In genomic region chr2:188345020-188345419, GRCh38 we compare ENCODE assay signal across 26 cellular contexts. TPM values are rescaled to one million over a fixed set of nuclear protein-coding genes. Genes with fewer than 3 reads are reported as not detected.
DNase-seq lines count a peak whose midpoint lies in the region; ATAC-seq, FAIRE-seq and TF ChIP-seq lines count a peak whose summit lies in the region.
"Had no signal": no experiment of that assay in that cellular context is flagged by ENCODE, and none has a peak within 500 bp of the region (broad histone marks: within the 10 kb centered on the region; RNA-seq: fewer than 3 reads in every experiment).

No MANE protein-coding gene starts in this region.

- no peaks in the 10 kb centered on the region for H3K36me3 ChIP-seq in Loucy (ENCODE audit: insufficient read depth, low read length)
- H3K36me3 ChIP-seq in SK-N-MC (ENCODE audit: insufficient read depth, low read length) = no peaks in the 10 kb centered on the region
- H3K36me3 ChIP-seq in left lung = no peaks in the 10 kb centered on the region
- no peaks in the 10 kb centered on the region for H3K36me3 ChIP-seq in pancreas
- H3K36me3 ChIP-seq: HAP-1 had no signal

- no peaks in the 10 kb centered on the region for H3K9me3 ChIP-seq in Loucy (ENCODE audit: insufficient read depth, low read depth, low read length)
- H3K9me3 ChIP-seq in SK-N-MC (ENCODE audit: low read depth, low read length) = no peaks in the 10 kb centered on the region
- no peaks in the 10 kb centered on the region for H3K9me3 ChIP-seq in left lung
- no peaks in the 10 kb centered on the region for H3K9me3 ChIP-seq in pancreas
- H3K9me3 ChIP-seq: HAP-1 had no signal

- peak overlapping the region; percentile 66 for H2AFZ ChIP-seq in Loucy (ENCODE audit: low read length)

- H3K4me2 ChIP-seq in Loucy (ENCODE audit: low read depth, low read length, poor library complexity, severe bottlenecking) = peak overlapping the region; percentile 45

- no peak for DNase-seq in SK-N-MC (ENCODE audit: low read depth, low spot score)
- DNase-seq in left lung = no peak
- no peak for DNase-seq in pancreas
- no peak for DNase-seq in kidney glomerular epithelial cell (lab: John Stamatoyannopoulos, UW)
- DNase-seq: activated CD4-positive, alpha-beta memory T cell treated with anti-CD3 and anti-CD28 coated beads for 36 hours; activated naive CD4-positive, alpha-beta T cell treated with anti-CD3 and anti-CD28 coated beads, Interleukin-2, amount 10 ng/mL, durations not matched to agents 7 days and 5 days; activated T-cell treated with anti-CD3 and anti-CD28 coated beads for 4 hours; aorta; CD4-positive, alpha-beta memory T cell; DMS79; effector CD4-positive, alpha-beta T cell; erythroblast; NCI-H1930; NCI-H510A; nucleus accumbens; retina; Right ventricle myocardium superior; stimulated activated CD8-positive, alpha-beta memory T cell treated with anti-CD3 and anti-CD28 coated beads, Interleukin-4, amount 100 ng/mL, for 48 hours had no signal

- H3K79me2 ChIP-seq in Loucy (ENCODE audit: insufficient read depth, low read length) = no peaks in the 10 kb centered on the region

- intact Hi-C loops in left lung (cut with DNase I) (no loop called here), pancreas (cut with DNase I) (no loop called here)

- no peaks in the 10 kb centered on the region for H4K20me1 ChIP-seq in Loucy (ENCODE audit: insufficient read depth, low read length, poor library complexity, severe bottlenecking)

- ATAC-seq in GM19395 (IDR thresholded peaks at IDR 0.05; ENCODE audit: unreplicated experiment) (peak; percentile 24), left lung (peak; percentile 42), GM18517 (IDR thresholded peaks at IDR 0.05; ENCODE audit: unreplicated experiment) (no peak), GM21723 (IDR thresholded peaks at IDR 0.05; ENCODE audit: unreplicated experiment) (no peak), pancreas (no peak)

- FAIRE-seq in pancreas (lab: Jason Lieb, UNC) = no peak
- FAIRE-seq: GM12878 had no signal

- H3K4me3 ChIP-seq in Loucy (ENCODE audit: low read length, poor library complexity, severe bottlenecking) = no peak overlapping the region
- peak overlapping the region; percentile 11; the same call in 1 of the 2 replicates for H3K4me3 ChIP-seq in SK-N-MC
- H3K4me3 ChIP-seq in left lung = no peak overlapping the region
- no peak overlapping the region for H3K4me3 ChIP-seq in pancreas
- H3K4me3 ChIP-seq: GM12878, HAP-1 had no signal

- H3K27ac ChIP-seq in SK-N-MC = 0 out of 2 replicates have a peak overlapping the region, but pooled peaks have one; percentile 10
- H3K27ac ChIP-seq in left lung = no peak overlapping the region
- H3K27ac ChIP-seq in pancreas = no peak overlapping the region
- H3K27ac ChIP-seq: HL-60 had no signal

- no peaks in the 10 kb centered on the region for H3F3A ChIP-seq in Loucy (ENCODE audit: low read depth)

- TF ChIP-seq CTCF in Loucy (conservative IDR thresholded peaks at IDR 0.05; ENCODE audit: low read length) (no peak), left lung (IDR thresholded peaks at IDR 0.05) (no peak), pancreas (IDR thresholded peaks at IDR 0.05) (no peak)

- H3K9me2 ChIP-seq in Loucy (replicated peaks; ENCODE audit: low read depth, low read length) = no peaks in the 10 kb centered on the region

- H3K9ac ChIP-seq in Loucy (ENCODE audit: low read depth, low read length, poor library complexity, severe bottlenecking) = peak overlapping the region; percentile 5
- no peak overlapping the region for H3K9ac ChIP-seq in SK-N-MC (ENCODE audit: insufficient read length)

- 69 to 80% methylated on average over 3 of the region's 3 CpGs for WGBS in pancreas, 2 donors

- no peaks in the 10 kb centered on the region for H3K27me3 ChIP-seq in Loucy (ENCODE audit: insufficient read depth, low read length, poor library complexity, severe bottlenecking)
- no peaks in the 10 kb centered on the region for H3K27me3 ChIP-seq in left lung
- H3K27me3 ChIP-seq in pancreas = no peaks in the 10 kb centered on the region

- peaks cover 9% of the 10 kb centered on the region for H3K4me1 ChIP-seq in Loucy (ENCODE audit: insufficient read depth, low read length, poor library complexity, severe bottlenecking)
- no peaks in the 10 kb centered on the region for H3K4me1 ChIP-seq in left lung
- peaks cover 0 to 10% (median 0%) of the 10 kb centered on the region in 3 donors for H3K4me1 ChIP-seq in pancreas

RNA-seq across cellular contexts. Expression of gene GULP1, which starts 53.3 kb away (rescaled TPM):
- total RNA-seq in left lung (10 to 100 TPM; 27.5 to 38.1 TPM), pancreas (10 to 100 TPM; 11.6 to 35.7 (median 22.7) TPM)
- polyA plus RNA-seq in pancreas = 1 to 10 TPM; 5.4 to 6.5 TPM
- total RNA-seq: activated CD4-positive, alpha-beta memory T cell treated with anti-CD3 and anti-CD28 coated beads for 36 hours; CD4-positive, alpha-beta memory T cell had no signal
- polyA plus RNA-seq: CD4-positive, alpha-beta memory T cell; IgD-negative memory B cell had no signal

Comparison
In these comparisons a context has a peak if more than half of its experiments do, and no peak if none do; other contexts are left out.
1. ATAC-seq: peak in GM19395 (single experiment) and left lung (single experiment); none in GM18517 (single experiment), GM21723 (single experiment) and pancreas (0 of 4).